9 cellular contexts compared by ENCODE assay signal in genomic region chr22:50675553-50676199, GRCh38. TPM values are rescaled to one million over a fixed set of nuclear protein-coding genes. Genes with fewer than 3 reads are reported as not detected.
DNase-seq lines count a peak whose midpoint lies in the region; ATAC-seq and TF ChIP-seq lines count a peak whose summit lies in the region.
"Had no signal": no experiment of that assay in that cellular context is flagged by ENCODE, and none has a peak within 500 bp of the region (broad histone marks: within the 10 kb centered on the region; RNA-seq: fewer than 3 reads in every experiment).

No MANE protein-coding gene starts in this region.

- no peak for DNase-seq in CD4-positive, alpha-beta T cell
- DNase-seq in esophagus muscularis mucosa (ENCODE audit: extremely low spot score) (no peak), osteoblast (ENCODE audit: insufficient read length, low spot score, missing footprints) (peak; percentile 83), omental fat pad (ENCODE audit: low spot score) (no peak), DMS 273 treated with DMSO at 0.1 percent for 48 hours (lab: John Stamatoyannopoulos, UW) (no peak), GM03348 (ENCODE audit: low spot score) (no peak)
- DNase-seq in activated CD4-positive, CD25-positive, alpha-beta regulatory T cell (lab: John Stamatoyannopoulos, UW) = no peak
- DNase-seq: T1000 had no signal

- H3K27me3 Mint-ChIP-seq in CD4-positive, alpha-beta T cell = peaks cover 45% of the 10 kb centered on the region

- ATAC-seq in CD4-positive, alpha-beta T cell (ENCODE audit: poor library complexity) = no peak
- no peak for ATAC-seq in omental fat pad (ENCODE audit: low FRiP score)

- peak overlapping the region; percentile 77 for H3K4me3 ChIP-seq in Loucy (ENCODE audit: low read length, poor library complexity, severe bottlenecking)
- peak overlapping the region; percentile 48 to 61 (median 50) for H3K4me3 ChIP-seq in esophagus muscularis mucosa
- no peak overlapping the region for H3K4me3 ChIP-seq in osteoblast (ENCODE audit: insufficient read depth, low read length)

- H3K4me2 ChIP-seq in Loucy (ENCODE audit: low read depth, low read length, poor library complexity, severe bottlenecking) (peak overlapping the region; percentile 69), osteoblast (ENCODE audit: insufficient read depth, low read length) (no peak overlapping the region)

- H3K36me3 ChIP-seq in Loucy (ENCODE audit: insufficient read depth, low read length) = peaks cover 30% of the 10 kb centered on the region; the same call in 1 of the 2 replicates
- peaks cover 0 to 49% (median 0%) of the 10 kb centered on the region in 4 donors for H3K36me3 ChIP-seq in esophagus muscularis mucosa
- no peaks in the 10 kb centered on the region for H3K36me3 ChIP-seq in osteoblast (ENCODE audit: insufficient read depth, low read length)

- H3K79me2 ChIP-seq in Loucy (ENCODE audit: insufficient read depth, low read length) (peaks cover 54% of the 10 kb centered on the region), osteoblast (ENCODE audit: insufficient read depth, low read length) (no peaks in the 10 kb centered on the region)

- peaks cover 16% of the 10 kb centered on the region for H3K4me1 Mint-ChIP-seq in CD4-positive, alpha-beta T cell (ENCODE audit: low read depth)

- CTCF ChIA-PET in CD4-positive, alpha-beta T cell (lab: Charles Lee) = no interaction called here

- H3F3A ChIP-seq in Loucy (ENCODE audit: low read depth) = peaks cover 6% of the 10 kb centered on the region; the same call in 1 of the 2 replicates

- WGBS in esophagus muscularis mucosa = 76% methylated on average over 9 of the region's 9 CpGs

- peak overlapping the region; percentile 66 for H3K9ac ChIP-seq in Loucy (ENCODE audit: low read depth, low read length, poor library complexity, severe bottlenecking)

- H3K9me2 ChIP-seq in Loucy (replicated peaks; ENCODE audit: low read depth, low read length) = no peaks in the 10 kb centered on the region

- peak overlapping the region; percentile 66 for H3K4me3 Mint-ChIP-seq in CD4-positive, alpha-beta T cell

- H3K27me3 ChIP-seq in CD4-positive, alpha-beta T cell (ENCODE audit: control insufficient read depth, insufficient read depth, low read length) = peaks cover 29% of the 10 kb centered on the region
- H3K27me3 ChIP-seq in Loucy (ENCODE audit: insufficient read depth, low read length, poor library complexity, severe bottlenecking) (no peaks in the 10 kb centered on the region), esophagus muscularis mucosa (peaks cover 4 to 57% (median 20%) of the 10 kb centered on the region in 4 donors), osteoblast (ENCODE audit: insufficient read depth, low read length) (peaks cover 34% of the 10 kb centered on the region)

- H3K4me1 ChIP-seq in Loucy (ENCODE audit: insufficient read depth, low read length, poor library complexity, severe bottlenecking) (peaks cover 40% of the 10 kb centered on the region), esophagus muscularis mucosa (peaks cover 14 to 28% (median 21%) of the 10 kb centered on the region in 4 donors), osteoblast (ENCODE audit: insufficient read depth, low read length) (no peaks in the 10 kb centered on the region)

- POLR2A ChIA-PET in CD4-positive, alpha-beta T cell (lab: Charles Lee) = no interaction called here

- H3K36me3 Mint-ChIP-seq in CD4-positive, alpha-beta T cell (ENCODE audit: low read depth) = no peaks in the 10 kb centered on the region

- H3K9me3 ChIP-seq in CD4-positive, alpha-beta T cell (ENCODE audit: control insufficient read depth, low read length) = no peaks in the 10 kb centered on the region
- H3K9me3 ChIP-seq in Loucy (ENCODE audit: insufficient read depth, low read depth, low read length) (no peaks in the 10 kb centered on the region), esophagus muscularis mucosa (no peaks in the 10 kb centered on the region), osteoblast (ENCODE audit: low read depth, low read length) (no peaks in the 10 kb centered on the region)

- no peaks in the 10 kb centered on the region for H3K9me3 Mint-ChIP-seq in CD4-positive, alpha-beta T cell

- no peak for TF ChIP-seq POLR2A in esophagus muscularis mucosa (IDR thresholded peaks at IDR 0.05; ENCODE audit: low read depth)

- no peak for TF ChIP-seq EP300 in esophagus muscularis mucosa (IDR thresholded peaks at IDR 0.05)

- H2AFZ ChIP-seq in Loucy (ENCODE audit: low read length) (no peak overlapping the region), osteoblast (ENCODE audit: low read length) (no peak overlapping the region)

- TF ChIP-seq CTCF in CD4-positive, alpha-beta T cell (IDR thresholded peaks at IDR 0.05) = no peak
- TF ChIP-seq CTCF in Loucy (conservative IDR thresholded peaks at IDR 0.05; ENCODE audit: low read length) = no peak
- no peak for TF ChIP-seq CTCF in esophagus muscularis mucosa (IDR thresholded peaks at IDR 0.05)
- TF ChIP-seq CTCF in osteoblast (IDR thresholded peaks at IDR 0.05; ENCODE audit: extremely low read depth, low read depth, low read length) = no peak
- no peak for TF ChIP-seq CTCF in omental fat pad (IDR thresholded peaks at IDR 0.05)

- no peak overlapping the region for H3K27ac ChIP-seq in CD4-positive, alpha-beta T cell (ENCODE audit: low read depth, low read length)
- no peak overlapping the region for H3K27ac ChIP-seq in esophagus muscularis mucosa (replicated peaks in 1 of 4)
- no peak overlapping the region for H3K27ac ChIP-seq in osteoblast (ENCODE audit: low read depth, low read length)

- no peak overlapping the region for H3K27ac Mint-ChIP-seq in CD4-positive, alpha-beta T cell

- intact Hi-C loops in CD4-positive, alpha-beta T cell (cut with DNase I, micrococcal nuclease) = no loop called here
- intact Hi-C loops in esophagus muscularis mucosa (cut with DNase I) = no loop called here

- H4K20me1 ChIP-seq in Loucy (ENCODE audit: insufficient read depth, low read length, poor library complexity, severe bottlenecking) (peaks cover 39% of the 10 kb centered on the region), osteoblast (ENCODE audit: insufficient read depth, low read length) (no peaks in the 10 kb centered on the region)

RNA-seq across cellular contexts. Expression of gene SHANK3, which starts 3.1 kb away (rescaled TPM):
- not detected for total RNA-seq in CD4-positive, alpha-beta T cell
- total RNA-seq in esophagus muscularis mucosa = 10 to 100 TPM in 3 of 4 donors, 1 to 10 TPM in 1; 7.0 to 21.1 (median 16.0) TPM
- 0.36 and 0.59 TPM in 2 replicates for total RNA-seq in osteoblast
- total RNA-seq in omental fat pad = 10 to 100 TPM in 3 of 4 donors, 1 to 10 TPM in 1; 3.3 to 61.3 (median 19.4) TPM

RNA-seq across cellular contexts. Expression of gene ARSA, which starts 47.7 kb away (rescaled TPM):
- 10 to 100 TPM; 52.3 to 54.4 TPM for total RNA-seq in CD4-positive, alpha-beta T cell
- total RNA-seq in esophagus muscularis mucosa = 10 to 100 TPM; 24.5 to 49.4 (median 28.8) TPM
- 35.1 and 38.4 TPM in 2 replicates for total RNA-seq in osteoblast
- total RNA-seq in omental fat pad = 10 to 100 TPM; 29.9 to 43.5 (median 36.1) TPM
